9 cellular contexts compared by ENCODE assay signal in the genomic region with DNA sequence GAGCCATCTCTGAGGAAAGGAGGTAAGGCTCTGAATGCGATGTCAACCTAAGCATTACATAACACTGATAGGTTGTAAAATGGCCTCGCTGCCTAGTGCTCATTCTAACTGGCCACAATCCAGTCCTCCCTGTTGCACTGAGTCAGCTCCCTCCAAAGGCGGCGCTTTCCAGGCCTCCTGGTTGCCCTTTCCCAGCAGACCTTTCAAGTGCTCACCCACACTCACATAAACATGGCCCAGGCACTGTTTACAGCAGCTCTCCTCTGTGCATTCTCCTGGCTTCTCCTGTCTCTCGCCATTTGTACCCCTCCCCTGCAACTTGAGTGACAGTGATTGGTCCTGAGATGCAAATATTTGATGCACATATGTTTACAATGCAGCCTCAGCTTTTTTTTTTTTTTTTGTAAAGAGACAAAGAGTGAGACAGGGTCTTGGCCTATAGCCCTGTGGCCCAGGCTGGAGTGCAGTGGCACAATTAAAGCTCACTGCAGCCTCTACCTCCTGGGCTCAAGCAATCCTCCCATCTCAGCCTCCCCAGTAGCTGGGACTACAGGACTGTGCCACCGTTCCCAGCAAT. TPM values are rescaled to one million over a fixed set of nuclear protein-coding genes. Genes with fewer than 3 reads are reported as not detected.
DNase-seq lines count a peak whose midpoint lies in the region; ATAC-seq and TF ChIP-seq lines count a peak whose summit lies in the region.
"Had no signal": no experiment of that assay in that cellular context is flagged by ENCODE, and none has a peak within 500 bp of the region (broad histone marks: within the 10 kb centered on the region; RNA-seq: fewer than 3 reads in every experiment).

No MANE protein-coding gene starts in this region.

- H3K27me3 Mint-ChIP-seq in activated CD4-positive, alpha-beta T cell treated with anti-CD3 and anti-CD28 coated beads, Interleukin-2, amount 10 ng/mL, durations not matched to agents 24 days and 14 days, result peaks cover 6% of the 10 kb centered on the region
- H3K27me3 Mint-ChIP-seq in activated B cell treated with CpG ODN at 0.5 μM for 24 hours, result no peaks in the 10 kb centered on the region

- peaks cover 14% of the 10 kb centered on the region for H3K36me3 Mint-ChIP-seq in activated CD4-positive, alpha-beta T cell treated with anti-CD3 and anti-CD28 coated beads, Interleukin-2, amount 10 ng/mL, durations not matched to agents 24 days and 14 days (ENCODE audit: low read depth)
- peaks cover 6% of the 10 kb centered on the region for H3K36me3 Mint-ChIP-seq in activated B cell treated with CpG ODN at 0.5 μM for 24 hours (ENCODE audit: low read depth)

- CTCF ChIA-PET in activated B cell treated with CpG ODN at 0.5 μM for 24 hours (lab: Charles Lee), result no interaction called here

- H3K9me3 Mint-ChIP-seq in activated CD4-positive, alpha-beta T cell treated with anti-CD3 and anti-CD28 coated beads, Interleukin-2, amount 10 ng/mL, durations not matched to agents 24 days and 14 days, result no peaks in the 10 kb centered on the region
- no peaks in the 10 kb centered on the region for H3K9me3 Mint-ChIP-seq in activated B cell treated with CpG ODN at 0.5 μM for 24 hours

- H3K4me3 Mint-ChIP-seq in activated CD4-positive, alpha-beta T cell treated with anti-CD3 and anti-CD28 coated beads, Interleukin-2, amount 10 ng/mL, durations not matched to agents 24 days and 14 days, result peak overlapping the region; percentile 19
- peak overlapping the region; percentile 19 for H3K4me3 Mint-ChIP-seq in activated B cell treated with CpG ODN at 0.5 μM for 24 hours

- no peak for TF ChIP-seq CTCF in activated B cell treated with CpG ODN at 0.5 μM for 24 hours (IDR thresholded peaks at IDR 0.05)

- peak; percentile 63 for DNase-seq in activated CD4-positive, alpha-beta T cell treated with anti-CD3 and anti-CD28 coated beads, Interleukin-2, amount 10 ng/mL, durations not matched to agents 24 days and 14 days
- DNase-seq in activated CD4-positive, alpha-beta T cell treated with anti-CD3 and anti-CD28 coated beads, Interleukin-2, amount 50 U/mL, for 48 hours, result no peak
- DNase-seq in activated B cell treated with CpG ODN at 0.5 μM for 24 hours (no peak), fibroblast of peridontal ligament (ENCODE audit: extremely low read depth) (peak; percentile 44), NCI-H1436 (lab: John Stamatoyannopoulos, UW) (no peak)
- DNase-seq in stimulated activated naive CD8-positive, alpha-beta T cell treated with anti-CD3 and anti-CD28 coated beads, Interleukin-15, Interleukin-2, amounts not matched to agents 100 U/mL and 50 U/mL, for 24 hours, result peak; percentile 25
- DNase-seq: NCI-H146 had no signal

- H3K4me1 Mint-ChIP-seq in activated CD4-positive, alpha-beta T cell treated with anti-CD3 and anti-CD28 coated beads, Interleukin-2, amount 10 ng/mL, durations not matched to agents 24 days and 14 days, result peaks cover 41% of the 10 kb centered on the region
- H3K4me1 Mint-ChIP-seq in activated B cell treated with CpG ODN at 0.5 μM for 24 hours, result peaks cover 38% of the 10 kb centered on the region

- POLR2A ChIA-PET in activated B cell treated with CpG ODN at 0.5 μM for 24 hours (lab: Charles Lee), result interaction anchor here (0.9 kb wide), 1 partner anchor 37 kb away, joined by 4 read pairs; a partner anchor contains a TSS

- H3K27ac Mint-ChIP-seq in activated CD4-positive, alpha-beta T cell treated with anti-CD3 and anti-CD28 coated beads, Interleukin-2, amount 10 ng/mL, durations not matched to agents 24 days and 14 days, result peak overlapping the region; percentile 91
- H3K27ac Mint-ChIP-seq in activated B cell treated with CpG ODN at 0.5 μM for 24 hours, result peak overlapping the region; percentile 97

- intact Hi-C loops in activated CD4-positive, alpha-beta T cell treated with anti-CD3 and anti-CD28 coated beads, Interleukin-2, amount 10 ng/mL, durations not matched to agents 24 days and 14 days (cut with micrococcal nuclease), result no loop called here
- intact Hi-C loops in activated B cell treated with CpG ODN at 0.5 μM for 24 hours (cut with micrococcal nuclease), result no loop called here

- ATAC-seq in activated B cell treated with CpG ODN at 0.5 μM for 24 hours (ENCODE audit: low read depth) (no peak), GM18517 (IDR thresholded peaks at IDR 0.05; ENCODE audit: unreplicated experiment) (no peak), HG03342 (IDR thresholded peaks at IDR 0.05; ENCODE audit: unreplicated experiment) (no peak)
- ATAC-seq in stimulated activated naive CD8-positive, alpha-beta T cell treated with anti-CD3 and anti-CD28 coated beads, Interleukin-15, Interleukin-2, amounts not matched to agents 100 U/mL and 50 U/mL, for 24 hours, result no peak

RNA-seq across cellular contexts. Expression of a gene that starts 1.3 kb away (rescaled TPM):
- total RNA-seq in activated CD4-positive, alpha-beta T cell treated with anti-CD3 and anti-CD28 coated beads, Interleukin-2, amount 10 ng/mL, durations not matched to agents 24 days and 14 days, result 38.9 and 44.3 TPM in 2 replicates
- 34.2 and 35.9 TPM in 2 replicates for total RNA-seq in activated B cell treated with CpG ODN at 0.5 μM for 24 hours

RNA-seq across cellular contexts. Expression of a gene that starts 36.8 kb away (rescaled TPM):
- not detected in 2 replicates for total RNA-seq in activated CD4-positive, alpha-beta T cell treated with anti-CD3 and anti-CD28 coated beads, Interleukin-2, amount 10 ng/mL, durations not matched to agents 24 days and 14 days
- total RNA-seq in activated B cell treated with CpG ODN at 0.5 μM for 24 hours, result not detected in 2 replicates

Comparison
In these comparisons a context has a peak if more than half of its experiments do, and no peak if none do; other contexts are left out.
1. DNase-seq: peak in activated CD4-positive, alpha-beta T cell treated with anti-CD3 and anti-CD28 coated beads, Interleukin-2, amount 10 ng/mL, durations not matched to agents 24 days and 14 days (single experiment), fibroblast of peridontal ligament (single experiment) and stimulated activated naive CD8-positive, alpha-beta T cell treated with anti-CD3 and anti-CD28 coated beads, Interleukin-15, Interleukin-2, amounts not matched to agents 100 U/mL and 50 U/mL, for 24 hours (single experiment); none in activated CD4-positive, alpha-beta T cell treated with anti-CD3 and anti-CD28 coated beads, Interleukin-2, amount 50 U/mL, for 48 hours (0 of 2), activated B cell treated with CpG ODN at 0.5 μM for 24 hours (single experiment) and NCI-H1436 (single experiment).